In the genomic region with DNA sequence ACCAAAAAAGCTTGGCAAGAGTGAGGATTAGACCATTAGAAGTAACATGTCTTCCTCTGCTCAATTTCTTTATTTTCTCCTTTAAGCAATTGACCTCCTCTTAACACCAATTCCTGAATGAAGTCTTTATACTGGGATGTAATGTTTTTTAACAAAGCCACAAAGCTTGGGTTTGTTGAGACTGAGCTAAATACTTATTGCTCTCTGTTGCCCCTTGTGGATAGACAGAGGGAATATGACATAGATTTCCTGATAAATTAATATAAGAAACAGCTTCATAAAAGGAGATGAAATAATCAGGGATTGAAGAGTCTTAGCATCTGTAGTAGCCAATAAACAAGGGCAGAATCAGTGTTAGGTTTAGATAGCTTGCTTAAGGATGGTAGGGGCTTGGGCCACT, we compare ENCODE assay signal across 11 cellular contexts. TPM values are rescaled to one million over a fixed set of nuclear protein-coding genes. Genes with fewer than 3 reads are reported as not detected.
A peak's percentile ranks its signal among the peaks of the same experiment; 100 is the strongest.
DNase-seq lines count a peak whose midpoint lies in the region; ATAC-seq, FAIRE-seq and TF ChIP-seq lines count a peak whose summit lies in the region.
"Had no signal": no experiment of that assay in that cellular context is flagged by ENCODE, and none has a peak within 500 bp of the region (broad histone marks: within the 10 kb centered on the region; RNA-seq: fewer than 3 reads in every experiment).

No MANE protein-coding gene starts in this region.

- no peak for ATAC-seq in GM12878
- ATAC-seq in GM18870 (IDR thresholded peaks at IDR 0.05; ENCODE audit: unreplicated experiment): no peak
- no peak for ATAC-seq in activated CD8-positive, alpha-beta memory T cell treated with anti-CD3 and anti-CD28 coated beads, Interleukin-2, amount 10 ng/mL, durations not matched to agents 7 days and 5 days

- no peaks in the 10 kb centered on the region for H3K79me1 ChIP-seq in mesenchymal stem cell (replicated peaks; ENCODE audit: low read length, poor library complexity, severe bottlenecking)

- no peak overlapping the region for H3K27ac Mint-ChIP-seq in activated CD8-positive, alpha-beta memory T cell treated with anti-CD3 and anti-CD28 coated beads, Interleukin-2, amount 10 ng/mL, durations not matched to agents 7 days and 5 days

- RAD21 ChIA-PET in GM12878 (lab: Charles Lee; ENCODE audit: unreplicated experiment): no interaction called here

- DNase-seq in GM12878 (ENCODE audit: low read depth, low spot score) (no peak), mesenchymal stem cell (peak; percentile 0), T-helper 2 cell (no peak), NCI-H748 treated with DMSO at 0.1 percent for 48 hours (lab: John Stamatoyannopoulos, UW) (no peak)
- DNase-seq in activated CD8-positive, alpha-beta memory T cell treated with anti-CD3 and anti-CD28 coated beads, Interleukin-2, amount 10 ng/mL, durations not matched to agents 7 days and 5 days: no peak
- DNase-seq: SJCRH30 had no signal

- TF ChIP-seq RAD21 in Ishikawa (IDR thresholded peaks at IDR 0.05; ENCODE audit: low read depth) (peak; percentile 13; the same call in 1 of the 2 replicates), GM12878 (IDR thresholded peaks at IDR 0.05; ENCODE audit: insufficient read depth, low read depth, low read length) (no peak)

- H3K27me3 ChIP-seq in GM12878 (replicated peaks in 1 of 2; ENCODE audit: control insufficient read depth in 2 of 2, insufficient read depth in 2 of 2, low read length in 1 of 2): no peaks in the 10 kb centered on the region
- H3K27me3 ChIP-seq in mesenchymal stem cell (ENCODE audit: control insufficient read depth in 1 of 2, insufficient read depth in 1 of 2, low read length in 2 of 2): no peaks in the 10 kb centered on the region
- H3K27me3 ChIP-seq: neutrophil, SJCRH30 had no signal

- intact Hi-C loops in GM12878 (cut with micrococcal nuclease; ENCODE audit: unreplicated experiment): no loop called here

- H2BK15ac ChIP-seq in mesenchymal stem cell (ENCODE audit: low read depth, poor library complexity, severe bottlenecking): no peak overlapping the region

- CTCF ChIA-PET in GM12878 (lab: Yijun Ruan, JAX): interaction anchor here (0.8 to 0.9 kb wide), 3 partner anchors 39 to 100 kb away, joined by 3 read pairs; no protein-coding TSS in a partner anchor
- CTCF ChIA-PET in activated CD8-positive, alpha-beta memory T cell treated with anti-CD3 and anti-CD28 coated beads, Interleukin-2, amount 10 ng/mL, durations not matched to agents 7 days and 5 days (lab: Charles Lee): no interaction called here

- no peaks in the 10 kb centered on the region for H3K36me3 ChIP-seq in GM12878 (ENCODE audit: control insufficient read depth in 2 of 2, insufficient read depth in 2 of 2, low read length in 1 of 2)
- no peaks in the 10 kb centered on the region for H3K36me3 ChIP-seq in mesenchymal stem cell (ENCODE audit: control insufficient read depth in 1 of 2, insufficient read depth in 2 of 2, low read depth in 1 of 2, low read length in 2 of 2)
- H3K36me3 ChIP-seq: neutrophil, SJCRH30 had no signal

- H3K9ac ChIP-seq in GM12878 (ENCODE audit: control insufficient read depth, insufficient read depth, low read length) (no peak overlapping the region), mesenchymal stem cell (ENCODE audit: low read length) (no peak overlapping the region)

- TF ChIP-seq POLR2A in GM12878 (IDR thresholded peaks at IDR 0.05; ENCODE audit: low read depth, low read length): no peak

- SMC1A ChIA-PET in GM12878 (lab: Charles Lee; ENCODE audit: uncharacterized antibody, unreplicated experiment): no interaction called here

- in situ Hi-C loops in GM12878 (cut with MboI): no loop called here

- TF ChIP-seq EP300 in Ishikawa (IDR thresholded peaks at IDR 0.05; ENCODE audit: borderline replicate concordance) (no peak), GM12878 (IDR thresholded peaks at IDR 0.05; ENCODE audit: borderline replicate concordance in 1 of 2, control insufficient read depth in 1 of 2, low read depth in 2 of 2, low read length in 2 of 2) (no peak)

- H3K4me2 ChIP-seq in GM12878 (ENCODE audit: control insufficient read depth, insufficient read depth): no peak overlapping the region
- H3K4me2 ChIP-seq in mesenchymal stem cell (ENCODE audit: low read length, poor library complexity, severe bottlenecking): no peak overlapping the region

- H2AFZ ChIP-seq in GM12878 (ENCODE audit: control insufficient read depth, low read depth, low read length) (no peak overlapping the region), mesenchymal stem cell (ENCODE audit: low read depth, low read length) (no peak overlapping the region)

- no peak overlapping the region for H3K23ac ChIP-seq in mesenchymal stem cell (ENCODE audit: low read length in 2 of 2)

- no peaks in the 10 kb centered on the region for H3K9me3 ChIP-seq in GM12878 (replicated peaks; ENCODE audit: control insufficient read depth, insufficient read depth, low read length)
- H3K9me3 ChIP-seq in mesenchymal stem cell (ENCODE audit: control insufficient read depth, low read length): peaks cover 18% of the 10 kb centered on the region
- H3K9me3 ChIP-seq: neutrophil, SJCRH30 had no signal

- H3K27me3 Mint-ChIP-seq in activated CD8-positive, alpha-beta memory T cell treated with anti-CD3 and anti-CD28 coated beads, Interleukin-2, amount 10 ng/mL, durations not matched to agents 7 days and 5 days: no peaks in the 10 kb centered on the region

- no TSS peak for BruUV-seq in GM12878 (replicated peaks; lab: Mats Ljungman, UMichigan)

- H3K18ac ChIP-seq in mesenchymal stem cell (ENCODE audit: low read depth in 1 of 2, low read length in 2 of 2): no peak overlapping the region

- TF ChIP-seq CTCF in C4-2B (conservative IDR thresholded peaks at IDR 0.05) (peak; percentile 55), GM12878 (IDR thresholded peaks at IDR 0.05 in 2 of 3, conservative IDR thresholded peaks at IDR 0.05 in 1 of 3; ENCODE audit: control insufficient read depth in 2 of 3, extremely low read depth in 1 of 3, insufficient read depth in 1 of 3, low read depth in 3 of 3, low read length in 3 of 3) (peak; percentile 6 to 19 (median 16); a peak in 2 of 6 replicates)

- no peak overlapping the region for H2BK120ac ChIP-seq in mesenchymal stem cell (ENCODE audit: low read depth, low read length)

- no peak overlapping the region for H4K8ac ChIP-seq in mesenchymal stem cell (ENCODE audit: low read length)

- H3K4me3 ChIP-seq in GM12878: no peak overlapping the region
- H3K4me3 ChIP-seq in mesenchymal stem cell (ENCODE audit: insufficient read depth in 1 of 2, low read depth in 1 of 2, low read length in 2 of 2): no peak overlapping the region
- H3K4me3 ChIP-seq: SJCRH30 had no signal

- H3K14ac ChIP-seq in mesenchymal stem cell (ENCODE audit: low read length in 2 of 2): no peak overlapping the region

- no peak overlapping the region for H2AK5ac ChIP-seq in mesenchymal stem cell (ENCODE audit: low read length, severe bottlenecking)

- no peaks in the 10 kb centered on the region for H3K79me2 ChIP-seq in GM12878 (ENCODE audit: control insufficient read depth, insufficient read depth, low read length)

- FAIRE-seq in GM12878 (lab: Jason Lieb, UNC): no peak

- H3K27ac ChIP-seq in C4-2B (no peak overlapping the region), GM12878 (ENCODE audit: control insufficient read depth, insufficient read depth) (no peak overlapping the region), mesenchymal stem cell (ENCODE audit: low read length, poor library complexity, severe bottlenecking) (no peak overlapping the region)
- H3K27ac ChIP-seq: neutrophil, SJCRH30 had no signal

- no peak overlapping the region for H4K91ac ChIP-seq in mesenchymal stem cell (ENCODE audit: low read length)

- H2BK5ac ChIP-seq in mesenchymal stem cell (ENCODE audit: low read depth, low read length, poor library complexity, severe bottlenecking): no peak overlapping the region

- no peak overlapping the region for H2BK12ac ChIP-seq in mesenchymal stem cell (ENCODE audit: low read length in 2 of 2)

- H3K4me1 ChIP-seq in GM12878 (ENCODE audit: control insufficient read depth, insufficient read depth, low read length) (no peaks in the 10 kb centered on the region), mesenchymal stem cell (ENCODE audit: control insufficient read depth, insufficient read depth, low read depth, low read length) (no peaks in the 10 kb centered on the region)
- H3K4me1 ChIP-seq: SJCRH30 had no signal

- H4K20me1 ChIP-seq in GM12878 (ENCODE audit: control insufficient read depth, insufficient read depth): no peaks in the 10 kb centered on the region

- POLR2A ChIA-PET in GM12878 (lab: Charles Lee): no interaction called here

- H3K4me1 Mint-ChIP-seq in activated CD8-positive, alpha-beta memory T cell treated with anti-CD3 and anti-CD28 coated beads, Interleukin-2, amount 10 ng/mL, durations not matched to agents 7 days and 5 days: no peaks in the 10 kb centered on the region

- no peak overlapping the region for H3K4ac ChIP-seq in mesenchymal stem cell (ENCODE audit: low read depth in 1 of 2, low read length in 2 of 2)

- H3K9me3 Mint-ChIP-seq in activated CD8-positive, alpha-beta memory T cell treated with anti-CD3 and anti-CD28 coated beads, Interleukin-2, amount 10 ng/mL, durations not matched to agents 7 days and 5 days (ENCODE audit: low read depth): no peaks in the 10 kb centered on the region

- no peak overlapping the region for H3K4me3 Mint-ChIP-seq in activated CD8-positive, alpha-beta memory T cell treated with anti-CD3 and anti-CD28 coated beads, Interleukin-2, amount 10 ng/mL, durations not matched to agents 7 days and 5 days

- no peaks in the 10 kb centered on the region for H3K36me3 Mint-ChIP-seq in activated CD8-positive, alpha-beta memory T cell treated with anti-CD3 and anti-CD28 coated beads, Interleukin-2, amount 10 ng/mL, durations not matched to agents 7 days and 5 days

RNA-seq across cellular contexts. Expression of a gene that starts 57.6 kb away (rescaled TPM):
- not detected in 2 replicates for total RNA-seq in GM12878 (2013; cell fraction: nucleolus; rRNA removed)
- total RNA-seq in GM12878 (2014; rRNA removed) (not detected in 2 replicates), GM12878 (2014; rRNA removed; fragmentation: Illumina TruSeq; extraction: Trizol) (not detected in 2 replicates), GM12878 (2021) (not detected in 2 replicates)
- polyA plus RNA-seq in GM12878 (2011; ENCODE audit: low read depth): not detected
- polyA plus RNA-seq in GM12878 (2011; rRNA removed) (not detected in 2 replicates), GM12878 (2014; fragmentation: Illumina TruSeq; extraction: Trizol) (not detected in 2 replicates), GM12878 (2014; fragmentation: Nextera tagmentation; extraction: Ambion mirVana) (not detected), GM12878 (2014; rRNA removed) (not detected in 2 replicates), GM12878 (2016; fragmentation: Nextera tagmentation; extraction: Ambion mirVana) (not detected)
- polyA plus RNA-seq in GM12878 (2011; cell fraction: cytosol; rRNA removed): not detected in 2 replicates
- not detected in 2 replicates for polyA plus RNA-seq in GM12878 (2011; cell fraction: nucleus; rRNA removed)
- not detected in 2 replicates for polyA plus RNA-seq in GM12878 (2012)
- polyA minus RNA-seq in GM12878 (2011; rRNA and poly(A)+ RNA removed): not detected in 2 replicates
- not detected in 2 replicates for polyA minus RNA-seq in GM12878 (2011; cell fraction: cytosol; rRNA and poly(A)+ RNA removed)
- polyA minus RNA-seq in GM12878 (2011; cell fraction: nucleus; rRNA and poly(A)+ RNA removed): not detected in 2 replicates
- 0.26 TPM for polyA plus RNA-seq in mesenchymal stem cell (2013, experiment 1 of 2)
- 0.25 TPM for polyA plus RNA-seq in mesenchymal stem cell (2013, experiment 2 of 2)
- total RNA-seq in activated CD8-positive, alpha-beta memory T cell treated with anti-CD3 and anti-CD28 coated beads, Interleukin-2, amount 10 ng/mL, durations not matched to agents 7 days and 5 days: not detected
- total RNA-seq: cardiac septum had no signal
